8 cellular contexts compared by ENCODE assay signal in the genomic region with DNA sequence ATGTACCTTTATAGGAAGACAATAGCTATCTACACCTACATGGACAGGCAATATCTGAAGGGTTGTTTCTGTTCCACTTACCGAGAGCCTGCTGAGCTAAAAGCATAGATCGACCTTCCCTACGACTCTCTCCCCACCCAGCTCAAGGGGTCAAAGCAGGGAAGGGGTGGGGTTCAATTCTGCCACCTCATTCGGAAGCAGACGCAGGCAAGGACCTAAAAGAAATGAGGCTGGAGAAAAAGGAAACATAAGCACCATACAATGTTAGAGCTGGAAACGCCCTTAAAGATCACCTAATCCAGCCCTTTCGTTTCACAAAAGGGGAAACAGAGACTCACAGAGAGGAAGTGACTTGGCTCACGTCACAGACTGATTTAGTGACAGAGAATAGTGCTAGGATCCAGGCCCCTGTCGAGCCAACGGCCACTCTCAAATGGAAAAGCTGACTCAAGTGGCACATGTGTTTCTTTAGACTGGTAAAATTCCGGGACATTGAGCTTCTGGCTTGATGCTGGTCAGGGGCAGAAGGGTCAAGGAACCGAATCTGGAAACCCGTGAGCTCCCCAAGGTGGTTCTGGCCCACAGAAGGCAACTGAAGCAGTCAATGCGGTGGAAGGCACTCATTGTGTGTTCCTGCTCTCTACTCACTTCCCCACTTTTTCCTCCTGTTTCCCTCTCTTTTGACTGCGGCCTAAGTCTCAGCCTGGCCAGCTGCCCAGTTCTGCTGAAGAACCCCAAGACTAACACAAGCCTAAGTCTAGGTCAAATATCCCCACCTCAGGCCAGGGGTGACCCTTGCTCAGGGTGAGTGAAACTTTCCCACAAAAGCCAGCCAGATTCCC. TPM values are rescaled to one million over a fixed set of nuclear protein-coding genes. Genes with fewer than 3 reads are reported as not detected.
DNase-seq lines count a peak whose midpoint lies in the region; ATAC-seq, FAIRE-seq and TF ChIP-seq lines count a peak whose summit lies in the region.

No MANE protein-coding gene starts in this region.

- FAIRE-seq in urothelium cell line (lab: Jason Lieb, UNC), result no peak

- peaks cover 0 to 2% (median 0%) of the 10 kb centered on the region in 7 donors for H3K9me3 Mint-ChIP-seq in naive B cell

- H3K27me3 ChIP-seq in prostate gland (replicated peaks; ENCODE audit: insufficient read depth), result no peaks in the 10 kb centered on the region

- no peaks in the 10 kb centered on the region for H3K27me3 Mint-ChIP-seq in naive B cell

- DNase-seq in OCI-M1 (lab: John Stamatoyannopoulos, UW), result peak; percentile 86
- peak; percentile 69 for DNase-seq in central memory CD4-positive, alpha-beta T cell
- DNase-seq in naive B cell, result peak; percentile 79
- no peak for DNase-seq in urothelium cell line (ENCODE audit: low spot score)
- DNase-seq in foreskin melanocyte, result no peak
- DNase-seq in prostate gland (ENCODE audit: low spot score), result no peak

- no peaks in the 10 kb centered on the region for H3K4me1 ChIP-seq in prostate gland (replicated peaks)

- TF ChIP-seq POLR2A in prostate gland (IDR thresholded peaks at IDR 0.05), result no peak

- H3K9me3 ChIP-seq in prostate gland, result no peaks in the 10 kb centered on the region

- H3K27ac Mint-ChIP-seq in naive B cell, result peak overlapping the region; percentile 99 to 100 (median 99)

- ATAC-seq in GM18520 (IDR thresholded peaks at IDR 0.05; ENCODE audit: unreplicated experiment) (peak; percentile 33), HG02642 (IDR thresholded peaks at IDR 0.05; ENCODE audit: poor library complexity, unreplicated experiment) (peak; percentile 45), naive B cell (ENCODE audit: low read depth in 2 of 2) (peak; percentile 78 to 80)

- H3K36me3 ChIP-seq in prostate gland, result no peaks in the 10 kb centered on the region

- H3K4me3 Mint-ChIP-seq in naive B cell, result peak overlapping the region; percentile 86 to 100 (median 94)

- H3K36me3 Mint-ChIP-seq in naive B cell, result no peaks in the 10 kb centered on the region

- H3K27ac ChIP-seq in prostate gland, result peak overlapping the region in 1 of 2 donors; percentile 15

- WGBS in prostate gland, result 56% methylated on average over 15 of the region's 15 CpGs

- H3K4me1 Mint-ChIP-seq in naive B cell, result peaks cover 42 to 93% (median 70%) of the 10 kb centered on the region in 3 donors

- no peak overlapping the region for H3K4me3 ChIP-seq in prostate gland

- intact Hi-C loops in prostate gland (cut with DNase I), result no loop called here

- TF ChIP-seq CTCF in prostate gland (IDR thresholded peaks at IDR 0.05), result no peak

RNA-seq across cellular contexts. Expression of a gene that starts 7.5 kb away (rescaled TPM):
- polyA plus RNA-seq in naive B cell (ENCODE audit: low read depth in 6 of 6), result 100 to 1,000 TPM in 5 of 6 donors, 10 to 100 TPM in 1; 78.8 to 189 (median 150) TPM
- 100 to 1,000 TPM in 1 of 2 donors, 10 to 100 TPM in 1; 20.5 to 175 TPM for total RNA-seq in prostate gland

Comparison
In these comparisons a context has a peak if more than half of its experiments do, and no peak if none do; other contexts are left out.
1. DNase-seq: peak in OCI-M1 (single experiment), central memory CD4-positive, alpha-beta T cell (single experiment) and naive B cell (single experiment); none in urothelium cell line (single experiment), foreskin melanocyte (single experiment) and prostate gland (single experiment).
2. Peak in every context shown above with its lines, with median percentiles within 50 percentile points of each other: ATAC-seq.